ENCODE assay signal across 13 cellular contexts in the genomic region with DNA sequence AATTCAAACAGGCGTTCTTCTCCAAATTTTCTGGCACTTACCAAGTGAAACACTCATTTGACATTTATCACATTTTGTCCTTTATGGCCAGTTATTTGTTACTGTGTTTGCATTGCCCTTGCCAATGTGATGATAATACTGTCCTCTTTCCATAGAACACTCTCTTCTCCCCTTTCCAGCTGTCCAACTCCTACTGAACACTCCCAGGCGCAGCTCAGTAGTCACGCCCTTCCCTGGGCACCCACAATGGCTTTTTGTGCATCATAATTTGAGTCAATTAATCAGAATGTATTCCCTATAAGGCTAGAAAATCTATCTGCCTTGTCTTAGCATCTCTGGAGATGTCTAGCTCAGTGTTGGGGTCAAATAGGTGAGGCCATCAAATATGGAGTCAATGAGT.
DNase-seq lines count a peak whose midpoint lies in the region; ATAC-seq and TF ChIP-seq lines count a peak whose summit lies in the region.
"Had no signal": no experiment of that assay in that cellular context is flagged by ENCODE, and none has a peak within 500 bp of the region (broad histone marks: within the 10 kb centered on the region; RNA-seq: fewer than 3 reads in every experiment).

No MANE protein-coding gene starts in this region.

- no peak for TF ChIP-seq CTCF in tibial artery (IDR thresholded peaks at IDR 0.05)

- DNase-seq in caudate nucleus (lab: John Stamatoyannopoulos, UW) (no peak), globus pallidus (ENCODE audit: low spot score) (peak; percentile 22), pons (ENCODE audit: low spot score) (peak; percentile 44), NCI-H1930 (lab: John Stamatoyannopoulos, UW) (no peak), tibial artery (no peak)
- DNase-seq: ACHN; Caco-2; CD4-positive, alpha-beta T cell; GM23248 had no signal

- ATAC-seq in GM21526 (IDR thresholded peaks at IDR 0.05; ENCODE audit: low FRiP score, unreplicated experiment) = no peak
- ATAC-seq: HepG2 had no signal

- no peaks in the 10 kb centered on the region for H3K36me3 ChIP-seq in tibial artery
- H3K36me3 ChIP-seq: HAP-1 had no signal

- no peaks in the 10 kb centered on the region for H3K4me1 ChIP-seq in tibial artery
- H3K4me1 ChIP-seq: Caco-2, HAP-1 had no signal

- intact Hi-C loops in tibial artery (cut with DNase I; ENCODE audit: low total_unique reads) = no loop called here

- H3K4me3 ChIP-seq in tibial artery = no peak overlapping the region
- H3K4me3 ChIP-seq: GM23248, HAP-1 had no signal

- H3K27me3 ChIP-seq in tibial artery = peaks cover 0 to 28% of the 10 kb centered on the region in 2 donors

- H3K27ac ChIP-seq in caudate nucleus (ENCODE audit: low read depth, low read length) = peak overlapping the region; percentile 24
- H3K27ac ChIP-seq in tibial artery = no peak overlapping the region
- H3K27ac ChIP-seq: C4-2B, GM23248 had no signal

- no peaks in the 10 kb centered on the region for H3K9me3 ChIP-seq in tibial artery
- H3K9me3 ChIP-seq: Caco-2, HAP-1 had no signal

Comparison
In these comparisons a context has a peak if more than half of its experiments do, and no peak if none do; other contexts are left out.
1. DNase-seq: peak in globus pallidus (single experiment) and pons (single experiment); none in caudate nucleus (0 of 61), NCI-H1930 (0 of 2) and tibial artery (0 of 2).